Comparison of ENCODE assay signal across 8 cellular contexts in the genomic region with DNA sequence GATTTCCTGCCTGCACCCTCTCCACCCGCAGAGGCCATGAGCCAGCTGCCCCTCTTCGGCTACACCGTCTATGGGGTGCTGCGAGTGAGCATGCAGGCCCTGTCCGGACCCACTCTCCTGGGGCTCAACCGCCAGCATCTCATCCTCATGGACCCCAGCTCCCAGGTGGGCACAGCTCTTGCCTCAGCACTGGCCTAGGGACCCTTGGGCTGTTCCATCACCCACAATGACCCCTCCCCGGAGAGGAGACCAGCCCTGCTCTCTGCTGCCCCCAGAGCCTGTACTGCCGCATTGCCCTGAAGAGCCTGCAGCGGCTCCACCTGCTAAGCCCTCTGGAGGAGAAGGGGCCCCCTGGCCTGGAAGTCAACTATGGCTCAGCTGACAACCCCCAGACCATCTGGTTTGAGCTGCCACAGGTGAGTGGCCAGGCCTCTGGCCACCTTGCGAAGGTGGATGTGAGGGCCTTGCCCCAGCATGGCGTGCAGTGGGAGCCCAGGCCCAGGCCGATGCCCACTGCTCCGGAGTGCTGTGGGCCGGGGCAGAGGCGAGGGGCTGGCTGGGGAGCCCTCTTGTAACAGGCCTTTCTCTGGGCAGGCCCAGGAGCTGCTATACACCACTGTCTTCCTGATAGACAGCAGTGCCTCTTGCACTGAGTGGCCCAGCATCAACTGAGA. TPM values are rescaled to one million over a fixed set of nuclear protein-coding genes. Genes with fewer than 3 reads are reported as not detected.
DNase-seq lines count a peak whose midpoint lies in the region; ATAC-seq and TF ChIP-seq lines count a peak whose summit lies in the region.
"Had no signal": no experiment of that assay in that cellular context is flagged by ENCODE, and none has a peak within 500 bp of the region (broad histone marks: within the 10 kb centered on the region; RNA-seq: fewer than 3 reads in every experiment).

No MANE protein-coding gene starts in this region.

- TF ChIP-seq EP300 in Ishikawa (IDR thresholded peaks at IDR 0.05; ENCODE audit: borderline replicate concordance), result no peak

- no peaks in the 10 kb centered on the region for H3K9me3 ChIP-seq in upper lobe of right lung

- no peaks in the 10 kb centered on the region for H3K36me3 Mint-ChIP-seq in activated naive CD4-positive, alpha-beta T cell treated with anti-CD3 and anti-CD28 coated beads, Interleukin-2, amount 10 ng/mL, durations not matched to agents 7 days and 5 days

- peaks cover 50% of the 10 kb centered on the region for H3K36me3 ChIP-seq in upper lobe of right lung

- H3K4me1 ChIP-seq in upper lobe of right lung, result no peaks in the 10 kb centered on the region

- DNase-seq in GM03348 (ENCODE audit: low spot score) (peak; percentile 69), iPS-NIHi11 (ENCODE audit: low spot score) (peak; percentile 91), upper lobe of right lung (no peak)
- DNase-seq in activated naive CD4-positive, alpha-beta T cell treated with anti-CD3 and anti-CD28 coated beads, Interleukin-2, amount 10 ng/mL, durations not matched to agents 7 days and 5 days, result peak; percentile 52
- no peak for DNase-seq in activated effector memory CD4-positive, alpha-beta T cell treated with anti-CD3 and anti-CD28 coated beads, Interleukin-2, amount 50 U/mL, for 16 hours

- no peaks in the 10 kb centered on the region for H3K27me3 Mint-ChIP-seq in activated naive CD4-positive, alpha-beta T cell treated with anti-CD3 and anti-CD28 coated beads, Interleukin-2, amount 10 ng/mL, durations not matched to agents 7 days and 5 days

- intact Hi-C loops in upper lobe of right lung (cut with DNase I), result no loop called here

- peak; percentile 43 for TF ChIP-seq CTCF in upper lobe of right lung (IDR thresholded peaks at IDR 0.05)

- H3K4me3 ChIP-seq in upper lobe of right lung, result no peak overlapping the region

- no peak overlapping the region for H3K27ac Mint-ChIP-seq in activated naive CD4-positive, alpha-beta T cell treated with anti-CD3 and anti-CD28 coated beads, Interleukin-2, amount 10 ng/mL, durations not matched to agents 7 days and 5 days
- H3K27ac Mint-ChIP-seq: T-helper 1 cell treated with Interleukin-12 subunit alpha and Interleukin-12 subunit beta and Interleukin-4 antibody, amounts not matched to agents 30 μg/mL and 1 μg/mL, for 36 hours had no signal

- H3K9me3 Mint-ChIP-seq in activated naive CD4-positive, alpha-beta T cell treated with anti-CD3 and anti-CD28 coated beads, Interleukin-2, amount 10 ng/mL, durations not matched to agents 7 days and 5 days, result no peaks in the 10 kb centered on the region
- H3K9me3 Mint-ChIP-seq: T-helper 1 cell treated with Interleukin-12 subunit alpha and Interleukin-12 subunit beta and Interleukin-4 antibody, amounts not matched to agents 30 μg/mL and 1 μg/mL, for 36 hours had no signal

- no peak overlapping the region for H3K4me3 Mint-ChIP-seq in activated naive CD4-positive, alpha-beta T cell treated with anti-CD3 and anti-CD28 coated beads, Interleukin-2, amount 10 ng/mL, durations not matched to agents 7 days and 5 days
- H3K4me3 Mint-ChIP-seq: T-helper 1 cell treated with Interleukin-12 subunit alpha and Interleukin-12 subunit beta and Interleukin-4 antibody, amounts not matched to agents 30 μg/mL and 1 μg/mL, for 36 hours had no signal

- H3K4me1 Mint-ChIP-seq in activated naive CD4-positive, alpha-beta T cell treated with anti-CD3 and anti-CD28 coated beads, Interleukin-2, amount 10 ng/mL, durations not matched to agents 7 days and 5 days, result no peaks in the 10 kb centered on the region

- peak; percentile 41; the same call in 1 of the 2 replicates for TF ChIP-seq RAD21 in Ishikawa (IDR thresholded peaks at IDR 0.05; ENCODE audit: low read depth)

- no peaks in the 10 kb centered on the region for H3K27me3 ChIP-seq in upper lobe of right lung

- H3K27ac ChIP-seq in upper lobe of right lung, result no peak overlapping the region

- ATAC-seq in upper lobe of right lung, result peak; percentile 7
- no peak for ATAC-seq in HG03571 (IDR thresholded peaks at IDR 0.05; ENCODE audit: unreplicated experiment)

- CTCF ChIA-PET in activated naive CD4-positive, alpha-beta T cell treated with anti-CD3 and anti-CD28 coated beads, Interleukin-2, amount 10 ng/mL, durations not matched to agents 7 days and 5 days (lab: Charles Lee), result interaction anchor here (1.1 to 18.1 kb wide), 7 partner anchors 9 to 123 kb away, joined by 3 to 380 read pairs (median 7); a partner anchor contains a TSS

TF ChIP-seq in Ishikawa, 13 proteins besides CTCF, POLR2A, EP300 and RAD21:
- TF ChIP-seq ZBTB7A (IDR thresholded peaks at IDR 0.05; ENCODE audit: low read depth), result 0 out of 2 replicates have a peak, but pooled peaks have one; percentile 45
- TF ChIP-seq FOXM1 (IDR thresholded peaks at IDR 0.05; ENCODE audit: borderline replicate concordance, low read depth), result no peak

RNA-seq across cellular contexts. Expression of a gene that starts 7.3 kb away (rescaled TPM):
- 0.84 TPM for total RNA-seq in upper lobe of right lung

RNA-seq across cellular contexts. Expression of a gene that starts 38.4 kb away (rescaled TPM):
- total RNA-seq in upper lobe of right lung, result 193 TPM

RNA-seq across cellular contexts. Expression of a gene that starts 41.0 kb away (rescaled TPM):
- 43.1 TPM for total RNA-seq in upper lobe of right lung

RNA-seq across cellular contexts. Expression of a gene that starts 41.2 kb away (rescaled TPM):
- total RNA-seq in upper lobe of right lung, result 71.4 TPM

Comparison
In these comparisons a context has a peak if more than half of its experiments do, and no peak if none do; other contexts are left out.
1. DNase-seq: peak in GM03348 (single experiment), activated naive CD4-positive, alpha-beta T cell treated with anti-CD3 and anti-CD28 coated beads, Interleukin-2, amount 10 ng/mL, durations not matched to agents 7 days and 5 days (single experiment) and iPS-NIHi11 (single experiment); none in upper lobe of right lung (single experiment) and activated effector memory CD4-positive, alpha-beta T cell treated with anti-CD3 and anti-CD28 coated beads, Interleukin-2, amount 50 U/mL, for 16 hours (single experiment).